Comparison of ENCODE assay signal across 20 cellular contexts in genomic region chr1:22619808-22620207, GRCh38. TPM values are rescaled to one million over a fixed set of nuclear protein-coding genes. Genes with fewer than 3 reads are reported as not detected.
DNase-seq lines count a peak whose midpoint lies in the region; TF ChIP-seq lines count a peak whose summit lies in the region.
"Had no signal": no experiment of that assay in that cellular context is flagged by ENCODE, and none has a peak within 500 bp of the region (broad histone marks: within the 10 kb centered on the region; RNA-seq: fewer than 3 reads in every experiment).

No MANE protein-coding gene starts in this region.

- H3K27ac ChIP-seq in BLaER1, result no peak overlapping the region; the same call in 1 of the 2 replicates
- H3K27ac ChIP-seq in osteoblast (ENCODE audit: low read depth, low read length), result no peak overlapping the region
- no peak overlapping the region for H3K27ac ChIP-seq in brain microvascular endothelial cell
- H3K27ac ChIP-seq: 22Rv1, A549, HL-60 had no signal

- H3K9me3 ChIP-seq in BLaER1, result no peaks in the 10 kb centered on the region
- no peaks in the 10 kb centered on the region for H3K9me3 ChIP-seq in osteoblast (ENCODE audit: low read depth, low read length)
- H3K9me3 ChIP-seq: A549 had no signal

- in situ Hi-C loops in brain microvascular endothelial cell (cut with HindIII; ENCODE audit: low pct_ligation_motif_present, low sequenced_read_pairs), result no loop called here

- H3K4me3 ChIP-seq in BLaER1 (no peak overlapping the region), NB4 (ENCODE audit: low read depth, low read length) (no peak overlapping the region), osteoblast (ENCODE audit: insufficient read depth, low read length) (no peak overlapping the region), brain microvascular endothelial cell (ENCODE audit: low read depth, low read length) (no peak overlapping the region)
- H3K4me3 ChIP-seq: A549, GM12878 had no signal

- H3K79me2 ChIP-seq in osteoblast (ENCODE audit: insufficient read depth, low read length), result no peaks in the 10 kb centered on the region

- peaks cover 17% of the 10 kb centered on the region; the same call in 1 of the 2 replicates for H4K20me1 ChIP-seq in BLaER1
- no peaks in the 10 kb centered on the region for H4K20me1 ChIP-seq in osteoblast (ENCODE audit: insufficient read depth, low read length)

- H3K4me2 ChIP-seq in BLaER1, result peak overlapping the region; percentile 81
- H3K4me2 ChIP-seq in osteoblast (ENCODE audit: insufficient read depth, low read length), result no peak overlapping the region
- H3K4me2 ChIP-seq: A549 had no signal

- DNase-seq in NCI-H1417 (lab: John Stamatoyannopoulos, UW) (peak in 2 of 3 experiments; percentile 34 to 67), NCI-H1417 treated with DMSO at 0.1 percent for 48 hours (lab: John Stamatoyannopoulos, UW) (no peak), NB4 (ENCODE audit: low read depth) (peak; percentile 47), osteoblast (ENCODE audit: insufficient read length, low spot score, missing footprints) (peak; percentile 25), brain microvascular endothelial cell (no peak), OCI-M2 (lab: John Stamatoyannopoulos, UW; ENCODE audit: unreplicated experiment) (no peak)
- DNase-seq: Calu3; CD8-positive, alpha-beta T cell; DND-41; EL; GOT3; H7; HFFc6 had no signal

- no peak for TF ChIP-seq POLR2A in NB4 (IDR thresholded peaks at IDR 0.05; ENCODE audit: extremely low read depth, insufficient read length)

- H3K27me3 ChIP-seq in BLaER1 (no peaks in the 10 kb centered on the region), osteoblast (ENCODE audit: insufficient read depth, low read length) (peaks cover 22% of the 10 kb centered on the region), brain microvascular endothelial cell (replicated peaks) (peaks cover 28% of the 10 kb centered on the region)

- H3K36me3 ChIP-seq in BLaER1 (no peaks in the 10 kb centered on the region), osteoblast (ENCODE audit: insufficient read depth, low read length) (no peaks in the 10 kb centered on the region), brain microvascular endothelial cell (replicated peaks) (no peaks in the 10 kb centered on the region)

- H3K4me1 ChIP-seq in BLaER1 (peaks cover 44% of the 10 kb centered on the region), osteoblast (ENCODE audit: insufficient read depth, low read length) (no peaks in the 10 kb centered on the region)
- H3K4me1 ChIP-seq: A549 had no signal

- H3K9ac ChIP-seq in BLaER1, result no peak overlapping the region

- H2AFZ ChIP-seq in osteoblast (ENCODE audit: low read length), result no peak overlapping the region

- TF ChIP-seq CTCF in NB4 (IDR thresholded peaks at IDR 0.05; ENCODE audit: low read depth, low read length) (no peak), osteoblast (IDR thresholded peaks at IDR 0.05; ENCODE audit: extremely low read depth, low read depth, low read length) (no peak), brain microvascular endothelial cell (IDR thresholded peaks at IDR 0.05; ENCODE audit: low read depth, low read length, missing control alignments) (no peak)

RNA-seq across cellular contexts. Expression of gene C1QA, which starts 16.6 kb away (rescaled TPM):
- total RNA-seq in osteoblast, result 1.1 TPM in 1 of 2 replicates, not detected in the other
- total RNA-seq: Calu3; CD8-positive, alpha-beta T cell; G401; H7; HFFc6; HT1080 had no signal

RNA-seq across cellular contexts. Expression of gene C1QC, which starts 23.6 kb away (rescaled TPM):
- 2.2 TPM in 1 of 2 replicates, not detected in the other for total RNA-seq in osteoblast
- total RNA-seq: Calu3; CD8-positive, alpha-beta T cell; G401; H7; HFFc6; HT1080 had no signal

RNA-seq across cellular contexts. Expression of gene C1QB, which starts 33.2 kb away (rescaled TPM):
- 0.72 TPM in 1 of 2 replicates, not detected in the other for total RNA-seq in osteoblast
- total RNA-seq: Calu3; CD8-positive, alpha-beta T cell; G401; H7; HFFc6; HT1080 had no signal

RNA-seq across cellular contexts. Expression of gene EPHA8, which starts 56.5 kb away (rescaled TPM):
- not detected in 2 replicates for total RNA-seq in osteoblast
- total RNA-seq: Calu3; CD8-positive, alpha-beta T cell; G401; GM12878; HFFc6; HT1080 had no signal

Comparison
In these comparisons a context has a peak if more than half of its experiments do, and no peak if none do; other contexts are left out.
1. DNase-seq: peak in NCI-H1417 (2 of 3), NB4 (single experiment) and osteoblast (single experiment); none in NCI-H1417 treated with DMSO at 0.1 percent for 48 hours (single experiment), brain microvascular endothelial cell (single experiment) and OCI-M2 (single experiment).